ENCODE assay signal across 8 cellular contexts in the genomic region with DNA sequence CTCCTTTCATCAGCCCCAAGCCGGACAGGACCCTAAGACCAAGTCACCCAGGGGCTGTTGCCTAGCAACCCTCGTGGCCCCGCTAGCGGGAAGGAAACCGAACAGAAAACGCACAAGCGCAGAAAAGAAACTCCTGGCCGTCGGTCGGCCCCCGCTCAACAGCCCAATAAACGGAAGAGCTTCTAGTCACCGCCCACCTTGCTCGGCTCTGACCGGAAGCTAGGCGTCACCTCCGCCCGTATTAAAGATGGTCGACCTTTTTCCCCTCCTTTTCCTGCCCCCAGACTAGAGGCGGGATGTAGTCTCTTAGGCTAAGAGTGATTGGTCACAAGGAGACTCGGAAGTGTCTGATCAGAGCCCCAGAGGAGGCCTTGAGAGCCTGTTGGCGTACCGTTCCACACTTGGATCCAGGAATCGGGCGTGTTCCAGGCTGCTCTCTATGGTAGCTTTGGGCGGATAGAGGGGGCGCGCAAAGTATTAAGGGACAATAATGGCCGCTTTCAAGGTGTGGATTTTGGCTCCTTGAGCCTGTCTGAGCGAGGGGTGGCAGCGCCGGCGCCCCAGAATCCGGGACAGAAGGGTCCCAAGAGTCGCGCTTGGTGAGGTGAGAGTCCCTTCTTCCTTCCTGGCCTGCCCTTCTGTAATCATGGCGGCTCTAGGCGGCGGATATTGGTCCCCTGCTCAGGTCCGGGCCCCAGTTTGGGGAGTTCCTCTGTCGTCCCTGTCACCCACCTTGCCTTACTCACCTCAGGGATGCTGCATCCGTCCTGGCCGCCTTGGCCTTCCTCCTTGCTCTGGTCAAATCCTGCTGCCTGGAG. TPM values are rescaled to one million over a fixed set of nuclear protein-coding genes. Genes with fewer than 3 reads are reported as not detected.
DNase-seq lines count a peak whose midpoint lies in the region; ATAC-seq and TF ChIP-seq lines count a peak whose summit lies in the region.

A gene (plus strand): TSS at position 400 of the 818 bp plus-strand sequence. CDS start 2,311 bp downstream, outside the sequence.
A gene (minus strand): TSS at position 173 of the 818 bp plus-strand sequence. CDS start 2,871 bp downstream, outside the sequence.

- DNase-seq in Ammon's horn (ENCODE audit: low spot score) (peak; percentile 99), GM19238 (ENCODE audit: insufficient read length, low spot score) (peak; percentile 98), NCI-H524 (lab: John Stamatoyannopoulos, UW) (peak; percentile 100), choroid plexus epithelial cell (ENCODE audit: low read depth) (peak; percentile 100), kidney epithelial cell (ENCODE audit: low read depth) (peak; percentile 98)
- peak; percentile 95 for DNase-seq in activated CD4-positive, alpha-beta T cell treated with anti-CD3 and anti-CD28 coated beads for 36 hours
- peak; percentile 90 to 91 for DNase-seq in stimulated activated CD4-positive, alpha-beta T cell treated with anti-CD3 and anti-CD28 coated beads, Interleukin-15, amount 100 ng/mL, for 48 hours (ENCODE audit: low read depth in 2 of 2)

- intact Hi-C loops in activated CD4-positive, alpha-beta T cell treated with anti-CD3 and anti-CD28 coated beads for 36 hours (cut with DNase I, micrococcal nuclease) = loop anchor here (1.0 to 10.0 kb wide), 15 partner anchors 85 to 1356 kb away; a partner anchor contains a TSS

- H3K4me3 ChIP-seq in choroid plexus epithelial cell (ENCODE audit: low read depth, low read length) (peak within 1 kb of the TSS; percentile 93), kidney epithelial cell (ENCODE audit: low read depth, low read length) (peak within 1 kb of the TSS; percentile 89)

- peaks cover 41% of the 10 kb centered on the region for H3K4me1 Mint-ChIP-seq in activated CD4-positive, alpha-beta T cell treated with anti-CD3 and anti-CD28 coated beads for 36 hours

- CTCF ChIA-PET in activated CD4-positive, alpha-beta T cell treated with anti-CD3 and anti-CD28 coated beads for 36 hours (lab: Charles Lee) = interaction anchor here (0.7 to 1.9 kb wide), 7 partner anchors 21 to 1592 kb away, joined by 3 to 5 read pairs (median 5); no protein-coding TSS in a partner anchor

- H3K36me3 Mint-ChIP-seq in activated CD4-positive, alpha-beta T cell treated with anti-CD3 and anti-CD28 coated beads for 36 hours (ENCODE audit: low read depth) = peaks cover 41% of the 10 kb centered on the region

- H3K27me3 Mint-ChIP-seq in activated CD4-positive, alpha-beta T cell treated with anti-CD3 and anti-CD28 coated beads for 36 hours = no peaks in the 10 kb centered on the region

- H3K36me3 ChIP-seq in kidney epithelial cell (ENCODE audit: control insufficient read depth, insufficient read depth, low read length) = no peaks in the 10 kb centered on the region

- ATAC-seq in HG03442 (IDR thresholded peaks at IDR 0.05; ENCODE audit: unreplicated experiment) = peak; percentile 97
- ATAC-seq in activated CD4-positive, alpha-beta T cell treated with anti-CD3 and anti-CD28 coated beads for 36 hours = peak; percentile 98

- TF ChIP-seq CTCF in choroid plexus epithelial cell (conservative IDR thresholded peaks at IDR 0.05; ENCODE audit: low read depth, low read length) = no peak
- no peak for TF ChIP-seq CTCF in kidney epithelial cell (IDR thresholded peaks at IDR 0.05; ENCODE audit: insufficient read depth, low read length, poor library complexity, severe bottlenecking)

- H3K4me3 Mint-ChIP-seq in activated CD4-positive, alpha-beta T cell treated with anti-CD3 and anti-CD28 coated beads for 36 hours = peak within 1 kb of the TSS; percentile 96

- H3K27me3 ChIP-seq in kidney epithelial cell (ENCODE audit: control insufficient read depth, insufficient read depth, low read length) = no peaks in the 10 kb centered on the region

- H3K27ac Mint-ChIP-seq in activated CD4-positive, alpha-beta T cell treated with anti-CD3 and anti-CD28 coated beads for 36 hours = peak within 1 kb of the TSS; percentile 92

- no peaks in the 10 kb centered on the region for H3K9me3 Mint-ChIP-seq in activated CD4-positive, alpha-beta T cell treated with anti-CD3 and anti-CD28 coated beads for 36 hours (ENCODE audit: low read depth)

- POLR2A ChIA-PET in activated CD4-positive, alpha-beta T cell treated with anti-CD3 and anti-CD28 coated beads for 36 hours (lab: Charles Lee) = interaction anchor here (0.5 to 1.2 kb wide), 3 partner anchors 19 to 659 kb away, joined by 3 to 5 read pairs (median 3); no protein-coding TSS in a partner anchor

RNA-seq across cellular contexts. Expression of the first gene that starts in this region (rescaled TPM):
- total RNA-seq in activated CD4-positive, alpha-beta T cell treated with anti-CD3 and anti-CD28 coated beads for 36 hours = 10 to 100 TPM; 55.9 to 79.0 TPM
- total RNA-seq in kidney epithelial cell = 35.4 and 46.0 TPM in 2 replicates

RNA-seq across cellular contexts. Expression of the second gene that starts in this region (rescaled TPM):
- 10 to 100 TPM; 17.6 to 24.6 TPM for total RNA-seq in activated CD4-positive, alpha-beta T cell treated with anti-CD3 and anti-CD28 coated beads for 36 hours
- total RNA-seq in kidney epithelial cell = 9.1 and 11.7 TPM in 2 replicates

Comparison
In these comparisons a context has a peak if more than half of its experiments do, and no peak if none do; other contexts are left out.
1. Peak in every context shown above with its lines: DNase-seq, ATAC-seq and H3K4me3 ChIP-seq.